10 cellular contexts compared by ENCODE assay signal in genomic region chr2:16546128-16546754, GRCh38.
DNase-seq lines count a peak whose midpoint lies in the region; ATAC-seq, FAIRE-seq and TF ChIP-seq lines count a peak whose summit lies in the region.
"Had no signal": no experiment of that assay in that cellular context is flagged by ENCODE, and none has a peak within 500 bp of the region (broad histone marks: within the 10 kb centered on the region; RNA-seq: fewer than 3 reads in every experiment).

No MANE protein-coding gene starts in this region.

- no peak overlapping the region for H2AK5ac ChIP-seq in H1 (ENCODE audit: low read depth, low read length)

- H4K5ac ChIP-seq in H1 (ENCODE audit: insufficient read length, low read depth, low read length) = no peak overlapping the region

- no peaks in the 10 kb centered on the region for H3K36me3 ChIP-seq in H1 (ENCODE audit: control insufficient read depth in 2 of 4, insufficient read depth in 4 of 4, low read length in 3 of 4)

- no peak overlapping the region for H3K4me3 Mint-ChIP-seq in naive B cell
- H3K4me3 Mint-ChIP-seq: nephron; T-helper 1 cell treated with Interleukin-12 subunit alpha and Interleukin-12 subunit beta and Interleukin-4 antibody, amounts not matched to agents 30 μg/mL and 1 μg/mL, for 36 hours had no signal

- TF ChIP-seq POLR2A in H1 (IDR thresholded peaks at IDR 0.05; ENCODE audit: control extremely low read depth in 1 of 2, low read depth in 2 of 2, low read length in 2 of 2) = no peak

- no peak for TF ChIP-seq RAD21 in H1 (IDR thresholded peaks at IDR 0.05 in 1 of 2, conservative IDR thresholded peaks at IDR 0.05 in 1 of 2; ENCODE audit: low read depth in 2 of 2, low read length in 2 of 2)

- no peaks in the 10 kb centered on the region for H4K20me1 ChIP-seq in H1 (replicated peaks in 1 of 2; ENCODE audit: control insufficient read depth in 1 of 2, insufficient read depth in 2 of 2, low read length in 2 of 2)

- H3K9me3 ChIP-seq in H1 (ENCODE audit: insufficient read depth in 2 of 2, low read depth in 1 of 2, low read length in 1 of 2) = no peaks in the 10 kb centered on the region

- DNase-seq in GM20000 (ENCODE audit: low spot score) (peak; percentile 23), NCI-H226 (peak; percentile 26), H1 (ENCODE audit: low read depth in 1 of 2, low spot score in 2 of 2) (no peak), naive B cell (peak; percentile 7), NCI-H524 (lab: John Stamatoyannopoulos, UW) (no peak)

- ATAC-seq in naive B cell (ENCODE audit: low read depth in 2 of 2) (no peak), HG03175 (IDR thresholded peaks at IDR 0.05; ENCODE audit: unreplicated experiment) (no peak), HG03045 (IDR thresholded peaks at IDR 0.05; ENCODE audit: unreplicated experiment) (no peak)
- ATAC-seq in activated CD4-positive, CD25-positive, alpha-beta regulatory T cell treated with anti-CD3 and anti-CD28 coated beads, Interleukin-2, amount 50 U/mL, for 24 hours = no peak

- H3K36me3 Mint-ChIP-seq in naive B cell = peaks cover 5 to 6% of the 10 kb centered on the region in 2 donors

- FAIRE-seq in H1 (lab: Jason Lieb, UNC) = peak; percentile 65

- no peaks in the 10 kb centered on the region for H3K4me1 ChIP-seq in H1 (replicated peaks in 1 of 4; ENCODE audit: control insufficient read depth in 3 of 4, insufficient read depth in 4 of 4, low read length in 3 of 4)

- no peaks in the 10 kb centered on the region for H3K79me2 ChIP-seq in H1 (ENCODE audit: control insufficient read depth in 1 of 2, insufficient read depth in 2 of 2, low read length in 2 of 2)

- no peak overlapping the region for H2BK120ac ChIP-seq in H1 (replicated peaks; ENCODE audit: low read depth, low read length)

- CTCF ChIA-PET in H1 (lab: Charles Lee; ENCODE audit: partially characterized antibody) = interaction anchor here (1.0 to 5.3 kb wide), 7 partner anchors 10 to 72 kb away, joined by 3 to 26 read pairs (median 5); no protein-coding TSS in a partner anchor

- no peak overlapping the region for H2BK20ac ChIP-seq in H1 (ENCODE audit: low read length)

- H3K4me2 ChIP-seq in H1 (ENCODE audit: insufficient read depth in 1 of 2, low read depth in 2 of 2, low read length in 2 of 2) = no peak overlapping the region

- no peak overlapping the region for H2AFZ ChIP-seq in H1 (ENCODE audit: low read length)

- H3K27ac ChIP-seq in H1 (ENCODE audit: low read depth, low read length) = no peak overlapping the region

- WGBS in H1 (ENCODE audit: extremely low coverage in 1 of 2, insufficient coverage in 1 of 2, insufficient read length in 1 of 2, insufficient replicate concordance in 2 of 2, low coverage in 1 of 2, low lambda C conversion rate in 2 of 2, missing lambda C conversion rate in 1 of 2), 2 experiments = 89% methylated on average over 2 of the region's 2 CpGs; no CpG with 5 or more reads in 1 of the 2 experiments

- no peak overlapping the region for H3K56ac ChIP-seq in H1 (replicated peaks; ENCODE audit: insufficient read length, low read depth, low read length)

- no peak overlapping the region for H2BK12ac ChIP-seq in H1 (ENCODE audit: low read depth, low read length)

- no peaks in the 10 kb centered on the region for H3K79me1 ChIP-seq in H1 (ENCODE audit: low read depth, low read length)

- no peak overlapping the region for H3K14ac ChIP-seq in H1 (ENCODE audit: insufficient read length)

- no peak overlapping the region for H4K8ac ChIP-seq in H1 (ENCODE audit: extremely low read depth, insufficient read depth, low read length)

- no peak overlapping the region for H3K27ac Mint-ChIP-seq in naive B cell
- H3K27ac Mint-ChIP-seq: nephron; T-helper 1 cell treated with Interleukin-12 subunit alpha and Interleukin-12 subunit beta and Interleukin-4 antibody, amounts not matched to agents 30 μg/mL and 1 μg/mL, for 36 hours had no signal

- POLR2A ChIA-PET in H1 (lab: Charles Lee; ENCODE audit: partially characterized antibody) = no interaction called here

- no peak overlapping the region for H3K4me3 ChIP-seq in H1 (ENCODE audit: extremely low read depth in 1 of 4, insufficient read depth in 2 of 4, low read depth in 3 of 4, low read length in 4 of 4)

- peaks cover 0 to 6% (median 0%) of the 10 kb centered on the region in 3 donors for H3K27me3 Mint-ChIP-seq in naive B cell

- no peak overlapping the region for H3K4ac ChIP-seq in H1 (replicated peaks; ENCODE audit: insufficient read length, low read depth, low read length)

- H3K9me3 Mint-ChIP-seq in naive B cell = no peaks in the 10 kb centered on the region
- H3K9me3 Mint-ChIP-seq: nephron; T-helper 1 cell treated with Interleukin-12 subunit alpha and Interleukin-12 subunit beta and Interleukin-4 antibody, amounts not matched to agents 30 μg/mL and 1 μg/mL, for 36 hours had no signal

- no peaks in the 10 kb centered on the region for H3K27me3 ChIP-seq in H1 (replicated peaks in 1 of 4; ENCODE audit: control insufficient read depth in 3 of 4, extremely low read depth in 1 of 4, insufficient read depth in 3 of 4, low read length in 3 of 4)

- H3K18ac ChIP-seq in H1 (ENCODE audit: extremely low read depth, low read length) = no peak overlapping the region

- no peak overlapping the region for H3K9ac ChIP-seq in H1 (replicated peaks in 1 of 4; ENCODE audit: extremely low read depth in 1 of 4, low read depth in 3 of 4, low read length in 3 of 4)

- no peaks in the 10 kb centered on the region for H3K4me1 Mint-ChIP-seq in naive B cell

- H2BK5ac ChIP-seq in H1 (ENCODE audit: low read depth, low read length) = no peak overlapping the region

- H2BK15ac ChIP-seq in H1 (ENCODE audit: low read length) = no peak overlapping the region

- H4K91ac ChIP-seq in H1 (replicated peaks; ENCODE audit: insufficient read length, low read length) = no peak overlapping the region

- TF ChIP-seq EP300 in H1 (IDR thresholded peaks at IDR 0.05; ENCODE audit: borderline replicate concordance in 1 of 2, low read depth in 2 of 2, low read length in 2 of 2) = no peak

- no peak overlapping the region for H3K23ac ChIP-seq in H1 (ENCODE audit: insufficient read length)

- H3K23me2 ChIP-seq in H1 (ENCODE audit: low read depth, low read length) = no peaks in the 10 kb centered on the region

- TF ChIP-seq CTCF in GM20000 (IDR thresholded peaks at IDR 0.05; ENCODE audit: extremely low read depth, missing control alignments) (no peak), H1 (IDR thresholded peaks at IDR 0.05; ENCODE audit: control extremely low read depth in 1 of 3, insufficient read depth in 1 of 3, low read depth in 1 of 3, low read length in 3 of 3) (no peak)

TF ChIP-seq in H1, 55 proteins besides CTCF, POLR2A, EP300 and RAD21:
- TF ChIP-seq FOSL1 (IDR thresholded peaks at IDR 0.05; ENCODE audit: insufficient read depth, low read depth, low read length) (no peak), NANOG (IDR thresholded peaks at IDR 0.05; ENCODE audit: insufficient read depth, low read depth, low read length, poor library complexity, severe bottlenecking) (no peak), TEAD4 (IDR thresholded peaks at IDR 0.05; ENCODE audit: low read depth, low read length) (no peak), KDM1A (IDR thresholded peaks at IDR 0.05; ENCODE audit: borderline replicate concordance, low read length) (no peak), RBBP5 (IDR thresholded peaks at IDR 0.05; ENCODE audit: borderline replicate concordance, low read depth, low read length) (no peak), ZNF274 (IDR thresholded peaks at IDR 0.05; ENCODE audit: borderline replicate concordance, extremely low read depth, low read length) (no peak), TAF1 (IDR thresholded peaks at IDR 0.05; ENCODE audit: low read depth, low read length) (no peak), MAX (IDR thresholded peaks at IDR 0.05) (no peak), EZH2 (IDR thresholded peaks at IDR 0.05; ENCODE audit: low read depth, low read length, severe bottlenecking) (no peak), YY1 (IDR thresholded peaks at IDR 0.05; ENCODE audit: low read depth, low read length) (no peak), CBX5 (IDR thresholded peaks at IDR 0.05; ENCODE audit: low read depth, low read length) (no peak), USF2 (IDR thresholded peaks at IDR 0.05; ENCODE audit: low read length) (no peak), BACH1 (IDR thresholded peaks at IDR 0.05; ENCODE audit: low read length) (no peak), TAF7 (optimal IDR thresholded peaks at IDR 0.05; ENCODE audit: borderline replicate concordance, low read depth, low read length) (no peak), CTBP2 (IDR thresholded peaks at IDR 0.05; ENCODE audit: borderline replicate concordance, insufficient read depth, insufficient read length, low read length) (no peak), E2F6 (IDR thresholded peaks at IDR 0.05) (no peak), EGR1 (IDR thresholded peaks at IDR 0.05; ENCODE audit: borderline replicate concordance, low read depth, low read length) (no peak), CEBPB (IDR thresholded peaks at IDR 0.05; ENCODE audit: low read depth, low read length) (no peak), HDAC2 (IDR thresholded peaks at IDR 0.05; ENCODE audit: borderline replicate concordance in 1 of 2, low read depth in 2 of 2, low read length in 2 of 2) (no peak)
TF ChIP-seq in H1: peak in this region for 0.

Comparison
In these comparisons a context has a peak if more than half of its experiments do, and no peak if none do; other contexts are left out.
1. DNase-seq: peak in GM20000 (single experiment), NCI-H226 (single experiment) and naive B cell (single experiment); none in H1 (0 of 2) and NCI-H524 (0 of 2).